In genomic region chr2:28338046-28338753, GRCh38 we compare ENCODE assay signal across 11 cellular contexts. TPM values are rescaled to one million over a fixed set of nuclear protein-coding genes. Genes with fewer than 3 reads are reported as not detected.
DNase-seq lines count a peak whose midpoint lies in the region; ATAC-seq, FAIRE-seq and TF ChIP-seq lines count a peak whose summit lies in the region.
"Had no signal": no experiment of that assay in that cellular context is flagged by ENCODE, and none has a peak within 500 bp of the region (broad histone marks: within the 10 kb centered on the region; RNA-seq: fewer than 3 reads in every experiment).

No MANE protein-coding gene starts in this region.

- 88% methylated on average over 13 of the region's 13 CpGs for WGBS in A549 (ENCODE audit: missing lambda C conversion rate)
- WGBS in neuronal stem cell (ENCODE audit: extremely low coverage in 2 of 2, insufficient read length in 2 of 2, insufficient replicate concordance in 1 of 2), 2 donors = no CpG with 5 or more reads among the region's 13 CpGs

- H3K4ac ChIP-seq in neuronal stem cell (ENCODE audit: low read length) = no peak overlapping the region

- H3K9ac ChIP-seq in neuronal stem cell (ENCODE audit: low read depth, low read length, poor library complexity) = no peak overlapping the region
- H3K9ac ChIP-seq: BLaER1, KMS-11 had no signal

- TF ChIP-seq RAD21 in A549 (conservative IDR thresholded peaks at IDR 0.05 in 1 of 2, IDR thresholded peaks at IDR 0.05 in 1 of 2) = no peak

- FAIRE-seq in A549 (lab: Jason Lieb, UNC) = no peak

- CTCF ChIA-PET in A549 (lab: Yijun Ruan, JAX) = no interaction called here

- DNase-seq in A549 (ENCODE audit: low read depth in 1 of 2, low spot score in 1 of 2) = no peak
- DNase-seq in RPMI7951 (ENCODE audit: low read depth) = peak; percentile 96
- DNase-seq in fibroblast of mammary gland (ENCODE audit: low read depth) = peak; percentile 93
- DNase-seq in neuronal stem cell (ENCODE audit: low spot score) = no peak
- DNase-seq in activated CD4-positive, CD25-positive, alpha-beta regulatory T cell treated with anti-CD3 and anti-CD28 coated beads, Interleukin-2, amount 50 U/mL, for 72 hours = no peak
- DNase-seq: T-helper 9 cell had no signal

- H3K4me2 ChIP-seq in A549 (no peak overlapping the region; the same call in 2 of the 3 replicates), neuronal stem cell (ENCODE audit: insufficient read depth, low read length, poor library complexity, severe bottlenecking) (no peak overlapping the region)
- H3K4me2 ChIP-seq: BLaER1, KMS-11 had no signal

- no peak overlapping the region for H4K8ac ChIP-seq in neuronal stem cell (ENCODE audit: low read depth, low read length)

- peaks cover 3% of the 10 kb centered on the region for H3K79me1 ChIP-seq in neuronal stem cell (ENCODE audit: low read depth, low read length)

- no peak for TF ChIP-seq POLR2A in A549 (IDR thresholded peaks at IDR 0.05; ENCODE audit: low read length)

- no peak overlapping the region for H3K23ac ChIP-seq in neuronal stem cell (ENCODE audit: low read depth, low read length, poor library complexity)

- peak in 1 of 2 experiments; percentile 8; a peak in 1 of 6 replicates for ATAC-seq in A549
- no peak for ATAC-seq in GM18502 (IDR thresholded peaks at IDR 0.05; ENCODE audit: poor library complexity, unreplicated experiment)
- no peak for ATAC-seq in HG03342 (IDR thresholded peaks at IDR 0.05; ENCODE audit: unreplicated experiment)
- ATAC-seq in GM21576 (IDR thresholded peaks at IDR 0.05; ENCODE audit: unreplicated experiment) = no peak

- peak overlapping the region; percentile 13 for H2BK5ac ChIP-seq in neuronal stem cell (ENCODE audit: low read length)

- no peak overlapping the region for H3K14ac ChIP-seq in neuronal stem cell (ENCODE audit: low read length)

- H2BK15ac ChIP-seq in neuronal stem cell (ENCODE audit: low read length) = no peak overlapping the region

- H3K9me3 ChIP-seq in A549 (no peaks in the 10 kb centered on the region), neuronal stem cell (replicated peaks in 1 of 2; ENCODE audit: control insufficient read depth in 2 of 2, insufficient read depth in 1 of 2, low read depth in 1 of 2, low read length in 2 of 2) (peaks cover 0 to 4% of the 10 kb centered on the region in 2 donors)
- H3K9me3 ChIP-seq: BLaER1 had no signal

- no peak overlapping the region for H2BK120ac ChIP-seq in neuronal stem cell (ENCODE audit: low read depth, low read length)

- H3K4me1 ChIP-seq in A549 (peaks cover 29% of the 10 kb centered on the region), neuronal stem cell (ENCODE audit: control insufficient read depth in 2 of 2, insufficient read depth in 1 of 2, low read depth in 1 of 2, low read length in 2 of 2) (peaks cover 24 to 30% of the 10 kb centered on the region in 2 donors)

- H3K4me3 ChIP-seq in A549 = no peak overlapping the region
- H3K4me3 ChIP-seq in fibroblast of mammary gland (ENCODE audit: control insufficient read depth, low read depth, low read length) = no peak overlapping the region
- H3K4me3 ChIP-seq in neuronal stem cell (ENCODE audit: low read length in 2 of 2) = no peak overlapping the region
- H3K4me3 ChIP-seq: BLaER1 had no signal

- TF ChIP-seq CTCF in A549 (IDR thresholded peaks at IDR 0.05) (no peak), fibroblast of mammary gland (conservative IDR thresholded peaks at IDR 0.05; ENCODE audit: control insufficient read depth, insufficient read depth, low read depth, low read length) (no peak)

- H3K27ac ChIP-seq in A549 = peak overlapping the region; percentile 25 to 88; a peak in 4 of 6 replicates
- H3K27ac ChIP-seq in neuronal stem cell (replicated peaks; ENCODE audit: low read length) = peak overlapping the region; percentile 33
- H3K27ac ChIP-seq: BLaER1, KMS-11 had no signal

- no peak overlapping the region for H2AK5ac ChIP-seq in neuronal stem cell (ENCODE audit: low read depth, low read length)

- H2BK12ac ChIP-seq in neuronal stem cell (ENCODE audit: low read length) = no peak overlapping the region

- TF ChIP-seq EP300 in A549 (IDR thresholded peaks at IDR 0.05) = no peak

- no peaks in the 10 kb centered on the region for H3K27me3 ChIP-seq in neuronal stem cell (ENCODE audit: control insufficient read depth in 3 of 3, insufficient read depth in 3 of 3, low read depth in 1 of 3, low read length in 3 of 3)
- H3K27me3 ChIP-seq: BLaER1 had no signal

- H2AFZ ChIP-seq in neuronal stem cell (ENCODE audit: low read length) = peak overlapping the region; percentile 72

- peaks cover 0 to 5% of the 10 kb centered on the region in 2 donors for H3K36me3 ChIP-seq in neuronal stem cell (replicated peaks in 1 of 2; ENCODE audit: control insufficient read depth in 2 of 2, insufficient read depth in 2 of 2, low read length in 2 of 2)

- H3K18ac ChIP-seq in neuronal stem cell (ENCODE audit: low read length) = peak overlapping the region; percentile 49

- H4K91ac ChIP-seq in neuronal stem cell (ENCODE audit: low read depth, low read length, poor library complexity) = no peak overlapping the region

- POLR2A ChIA-PET in A549 (lab: Yijun Ruan, JAX) = no interaction called here

TF ChIP-seq in A549, 52 proteins besides CTCF, POLR2A, EP300 and RAD21:
- TF ChIP-seq E2F6 (IDR thresholded peaks at IDR 0.05; ENCODE audit: borderline replicate concordance, low read depth) = no peak
- TF ChIP-seq, protein P1, sequence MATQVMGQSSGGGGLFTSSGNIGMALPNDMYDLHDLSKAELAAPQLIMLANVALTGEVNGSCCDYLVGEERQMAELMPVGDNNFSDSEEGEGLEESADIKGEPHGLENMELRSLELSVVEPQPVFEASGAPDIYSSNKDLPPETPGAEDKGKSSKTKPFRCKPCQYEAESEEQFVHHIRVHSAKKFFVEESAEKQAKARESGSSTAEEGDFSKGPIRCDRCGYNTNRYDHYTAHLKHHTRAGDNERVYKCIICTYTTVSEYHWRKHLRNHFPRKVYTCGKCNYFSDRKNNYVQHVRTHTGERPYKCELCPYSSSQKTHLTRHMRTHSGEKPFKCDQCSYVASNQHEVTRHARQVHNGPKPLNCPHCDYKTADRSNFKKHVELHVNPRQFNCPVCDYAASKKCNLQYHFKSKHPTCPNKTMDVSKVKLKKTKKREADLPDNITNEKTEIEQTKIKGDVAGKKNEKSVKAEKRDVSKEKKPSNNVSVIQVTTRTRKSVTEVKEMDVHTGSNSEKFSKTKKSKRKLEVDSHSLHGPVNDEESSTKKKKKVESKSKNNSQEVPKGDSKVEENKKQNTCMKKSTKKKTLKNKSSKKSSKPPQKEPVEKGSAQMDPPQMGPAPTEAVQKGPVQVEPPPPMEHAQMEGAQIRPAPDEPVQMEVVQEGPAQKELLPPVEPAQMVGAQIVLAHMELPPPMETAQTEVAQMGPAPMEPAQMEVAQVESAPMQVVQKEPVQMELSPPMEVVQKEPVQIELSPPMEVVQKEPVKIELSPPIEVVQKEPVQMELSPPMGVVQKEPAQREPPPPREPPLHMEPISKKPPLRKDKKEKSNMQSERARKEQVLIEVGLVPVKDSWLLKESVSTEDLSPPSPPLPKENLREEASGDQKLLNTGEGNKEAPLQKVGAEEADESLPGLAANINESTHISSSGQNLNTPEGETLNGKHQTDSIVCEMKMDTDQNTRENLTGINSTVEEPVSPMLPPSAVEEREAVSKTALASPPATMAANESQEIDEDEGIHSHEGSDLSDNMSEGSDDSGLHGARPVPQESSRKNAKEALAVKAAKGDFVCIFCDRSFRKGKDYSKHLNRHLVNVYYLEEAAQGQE (IDR thresholded peaks at IDR 0.05) = no peak
- no peak for TF ChIP-seq JUN (IDR thresholded peaks at IDR 0.05)
- no peak for TF ChIP-seq SREBF2 (IDR thresholded peaks at IDR 0.05)
- TF ChIP-seq SMC3 (IDR thresholded peaks at IDR 0.05) = no peak
- TF ChIP-seq JUNB (IDR thresholded peaks at IDR 0.05) = no peak
- TF ChIP-seq ZC3H11A (IDR thresholded peaks at IDR 0.05) = no peak
- TF ChIP-seq HOXB5 (CRISPR knock-in tag; IDR thresholded peaks at IDR 0.05) = no peak
- no peak for TF ChIP-seq FOXS1 (CRISPR knock-in tag; IDR thresholded peaks at IDR 0.05)
- no peak for TF ChIP-seq HDAC2 (IDR thresholded peaks at IDR 0.05)
- no peak for TF ChIP-seq ESRRA (IDR thresholded peaks at IDR 0.05; ENCODE audit: borderline replicate concordance, low read length)
- no peak for TF ChIP-seq PHF8 (IDR thresholded peaks at IDR 0.05; ENCODE audit: borderline replicate concordance, low read depth)
- no peak for TF ChIP-seq EHMT2 (IDR thresholded peaks at IDR 0.05; ENCODE audit: low read depth)
- no peak for TF ChIP-seq HOXB13 (CRISPR knock-in tag; IDR thresholded peaks at IDR 0.05; ENCODE audit: low read depth)
- no peak for TF ChIP-seq GATA3 (IDR thresholded peaks at IDR 0.05; ENCODE audit: borderline replicate concordance)
- no peak for TF ChIP-seq CHD4 (IDR thresholded peaks at IDR 0.05; ENCODE audit: borderline replicate concordance)
- TF ChIP-seq RCOR1 (IDR thresholded peaks at IDR 0.05; ENCODE audit: low read depth, low read length) = no peak

RNA-seq across cellular contexts. Expression of gene FOSL2, which starts 54.5 kb away (rescaled TPM):
- 45.7 and 50.6 TPM in 2 replicates for polyA plus RNA-seq in A549 (2011; rRNA removed)
- polyA plus RNA-seq in A549 (2012; cell fraction: cytosol; rRNA removed) = 26.7 and 37.2 TPM in 2 replicates
- polyA plus RNA-seq in A549 (2012; cell fraction: nucleus; rRNA removed) = 89.7 and 95.0 TPM in 2 replicates
- polyA plus RNA-seq in A549 (2017; fragmentation: RNase III; extraction: RNeasy Plus Mini Kit Qiagen cat#74134 plus additional on column Dnase treatment) = 68.1 to 73.4 TPM (median 69.0 TPM) in 3 replicates
- polyA minus RNA-seq in A549 (2011; rRNA and poly(A)+ RNA removed) = 86.7 and 103 TPM in 2 replicates
- total RNA-seq in RPMI7951 (2014; rRNA removed; shearing (Covaris generic)) = 44.5 and 44.8 TPM in 2 replicates
- 6.6 TPM for polyA plus RNA-seq in neuronal stem cell (2013, experiment 1 of 2)
- polyA plus RNA-seq in neuronal stem cell (2013, experiment 2 of 2) = 6.6 TPM

Comparison
In these comparisons a context has a peak if more than half of its experiments do, and no peak if none do; other contexts are left out.
1. DNase-seq: peak in RPMI7951 (single experiment) and fibroblast of mammary gland (single experiment); none in A549 (0 of 2), neuronal stem cell (single experiment) and activated CD4-positive, CD25-positive, alpha-beta regulatory T cell treated with anti-CD3 and anti-CD28 coated beads, Interleukin-2, amount 50 U/mL, for 72 hours (single experiment).